In genomic region chr9:108073823-108074222, GRCh38 we compare ENCODE assay signal across 20 cellular contexts.
"Had no signal": no experiment of that assay in that cellular context is flagged by ENCODE, and none has a peak within 500 bp of the region (broad histone marks: within the 10 kb centered on the region; RNA-seq: fewer than 3 reads in every experiment).

No MANE protein-coding gene starts in this region.

- H3K4me3 Mint-ChIP-seq: activated naive CD8-positive, alpha-beta T cell treated with anti-CD3 and anti-CD28 coated beads, Interleukin-2, amount 50 U/mL, for 24 hours; effector memory CD8-positive, alpha-beta T cell; nephron; stimulated activated naive B cell treated with anti-CD40 and anti-IgM and Interleukin-4, amounts not matched to agents 10 μg/mL and 1 μg/mL and 100 μg/mL, for 72 hours had no signal

- H3K27me3 ChIP-seq: foreskin keratinocyte, thyroid gland, vagina had no signal

- H3K9me3 Mint-ChIP-seq: stimulated activated naive B cell treated with anti-CD40 and anti-IgM and Interleukin-4, amounts not matched to agents 10 μg/mL and 1 μg/mL and 100 μg/mL, for 72 hours had no signal

- H3K4me3 ChIP-seq: prostate gland, skin epidermis, thyroid gland, vagina had no signal

- H3K27me3 Mint-ChIP-seq: activated naive CD8-positive, alpha-beta T cell treated with anti-CD3 and anti-CD28 coated beads, Interleukin-2, amount 50 U/mL, for 24 hours; effector memory CD8-positive, alpha-beta T cell; stimulated activated naive B cell treated with anti-CD40 and anti-IgM and Interleukin-4, amounts not matched to agents 10 μg/mL and 1 μg/mL and 100 μg/mL, for 72 hours had no signal

- H3K36me3 ChIP-seq: prostate gland, thyroid gland, vagina had no signal

- H3K27ac Mint-ChIP-seq: activated naive CD8-positive, alpha-beta T cell treated with anti-CD3 and anti-CD28 coated beads, Interleukin-2, amount 50 U/mL, for 24 hours; effector memory CD8-positive, alpha-beta T cell; nephron; stimulated activated naive B cell treated with anti-CD40 and anti-IgM and Interleukin-4, amounts not matched to agents 10 μg/mL and 1 μg/mL and 100 μg/mL, for 72 hours had no signal

- DNase-seq: activated CD4-positive, alpha-beta T cell treated with anti-CD3 and anti-CD28 coated beads, Interleukin-2, amount 50 U/mL, for 4 hours; activated CD4-positive, CD25-positive, alpha-beta regulatory T cell treated with anti-CD3 and anti-CD28 coated beads, Interleukin-2, amount 50 U/mL, for 72 hours; activated naive CD4-positive, alpha-beta T cell; activated naive CD8-positive, alpha-beta T cell treated with anti-CD3 and anti-CD28 coated beads, Interleukin-2, amount 50 U/mL, for 24 hours; activated T-cell treated with anti-CD3 and anti-CD28 coated beads for 4 hours; aorta; effector memory CD8-positive, alpha-beta T cell; foreskin keratinocyte; glutamatergic neuron; hypothalamus; occipital lobe; right cardiac atrium; stimulated activated CD4-positive, alpha-beta T cell treated with anti-CD3 and anti-CD28 coated beads, Interleukin-15, amount 100 ng/mL, for 24 hours; stimulated activated CD4-positive, alpha-beta T cell treated with anti-CD3 and anti-CD28 coated beads, Interleukin-4, amount 100 ng/mL, for 1 hour; stimulated activated naive B cell treated with anti-CD40 and anti-IgM and Interleukin-4, amounts not matched to agents 10 μg/mL and 1 μg/mL and 100 μg/mL, for 72 hours; thyroid gland had no signal

- ATAC-seq: activated naive CD8-positive, alpha-beta T cell treated with anti-CD3 and anti-CD28 coated beads, Interleukin-2, amount 50 U/mL, for 24 hours; effector memory CD8-positive, alpha-beta T cell; foreskin keratinocyte; right cardiac atrium; stimulated activated naive B cell treated with anti-CD40 and anti-IgM and Interleukin-4, amounts not matched to agents 10 μg/mL and 1 μg/mL and 100 μg/mL, for 72 hours had no signal

- H3K27ac ChIP-seq: foreskin keratinocyte, prostate gland, skin epidermis, thyroid gland, vagina had no signal

- H3K4me1 ChIP-seq: foreskin keratinocyte, prostate gland, thyroid gland, vagina had no signal

- H3K4me1 Mint-ChIP-seq: activated naive CD8-positive, alpha-beta T cell treated with anti-CD3 and anti-CD28 coated beads, Interleukin-2, amount 50 U/mL, for 24 hours had no signal

- H3K36me3 Mint-ChIP-seq: stimulated activated naive B cell treated with anti-CD40 and anti-IgM and Interleukin-4, amounts not matched to agents 10 μg/mL and 1 μg/mL and 100 μg/mL, for 72 hours had no signal

- H3K9me3 ChIP-seq: prostate gland, thyroid gland, vagina had no signal
